In the genomic region with DNA sequence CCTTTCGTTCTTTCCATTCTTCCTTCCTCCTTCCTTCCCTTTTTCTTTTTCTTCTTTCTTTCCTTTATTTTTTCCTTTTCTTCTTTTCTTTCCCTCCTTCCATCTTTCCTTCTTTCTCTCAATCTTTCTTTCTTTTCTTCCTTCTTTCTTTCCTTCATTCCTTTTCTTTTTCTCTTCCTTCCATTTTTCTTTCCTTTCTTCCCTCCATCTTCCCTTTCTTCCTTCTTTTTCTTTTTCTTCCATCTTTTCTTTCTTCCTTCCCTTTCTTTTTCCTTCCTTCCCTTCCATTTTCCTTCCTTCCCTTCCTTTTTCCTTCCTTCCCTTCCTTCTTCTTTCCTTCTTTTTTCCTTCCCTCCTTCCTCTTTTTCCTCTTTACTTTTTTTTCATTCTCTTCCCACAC, we compare ENCODE assay signal across 29 cellular contexts.
"Had no signal": no experiment of that assay in that cellular context is flagged by ENCODE, and none has a peak within 500 bp of the region (broad histone marks: within the 10 kb centered on the region; RNA-seq: fewer than 3 reads in every experiment).

No MANE protein-coding gene starts in this region.

- H3K79me2 ChIP-seq: hepatocyte had no signal

- H3K27me3 Mint-ChIP-seq: dendritic cell treated with granulocyte-macrophage colony-stimulating factor and Interleukin-4, amounts not matched to agents 40 ng/mL and 50 ng/mL, for 4 days had no signal

- H3K4me3 ChIP-seq: colonic mucosa, gastroesophageal sphincter, heart left ventricle, hepatocyte, lower lobe of right lung, mucosa of descending colon had no signal

- FAIRE-seq: endometrium, frontal cortex, kidney had no signal

- H3K27ac ChIP-seq: colonic mucosa, epithelial cell of prostate, foreskin keratinocyte, gastroesophageal sphincter, heart left ventricle, hepatocyte, lower lobe of right lung had no signal

- H3K36me3 Mint-ChIP-seq: mesothelial cell of epicardium had no signal

- H3K4me3 Mint-ChIP-seq: dendritic cell treated with granulocyte-macrophage colony-stimulating factor and Interleukin-4, amounts not matched to agents 40 ng/mL and 50 ng/mL, for 4 days; effector memory CD8-positive, alpha-beta T cell; endodermal cell; immature natural killer cell; mesothelial cell of epicardium; naive thymus-derived CD8-positive, alpha-beta T cell had no signal

- H2AFZ ChIP-seq: hepatocyte had no signal

- H3K36me3 ChIP-seq: colonic mucosa, gastroesophageal sphincter, heart left ventricle, lower lobe of right lung had no signal

- H3K9me3 ChIP-seq: colonic mucosa, gastroesophageal sphincter, lower lobe of right lung, mucosa of descending colon had no signal

- H3K27ac Mint-ChIP-seq: dendritic cell treated with granulocyte-macrophage colony-stimulating factor and Interleukin-4, amounts not matched to agents 40 ng/mL and 50 ng/mL, for 4 days; effector memory CD8-positive, alpha-beta T cell; endodermal cell; immature natural killer cell; mesothelial cell of epicardium; naive B cell; naive thymus-derived CD8-positive, alpha-beta T cell had no signal

- ATAC-seq: effector memory CD8-positive, alpha-beta T cell; esophagus mucosa; foreskin keratinocyte; gastroesophageal sphincter; heart left ventricle; left colon; left lobe of liver; left ventricle myocardium superior; lower lobe of right lung; mucosa of descending colon; naive thymus-derived CD8-positive, alpha-beta T cell had no signal

- H3K4me1 ChIP-seq: colonic mucosa, foreskin keratinocyte, gastroesophageal sphincter, heart left ventricle, lower lobe of right lung had no signal

- DNase-seq: colonic mucosa; cortex of kidney; effector CD8-positive, alpha-beta T cell; effector memory CD8-positive, alpha-beta T cell; endodermal cell; erythroblast; foreskin keratinocyte; heart left ventricle; hypothalamus; immature natural killer cell; islet precursor cell; kidney; kidney glomerular epithelial cell; left colon; left ventricle myocardium superior; lower lobe of right lung; mesenchymal stem cell; mucosa of descending colon; naive B cell; naive thymus-derived CD8-positive, alpha-beta T cell had no signal

- H3K27me3 ChIP-seq: colonic mucosa, foreskin keratinocyte, gastroesophageal sphincter, heart left ventricle, hepatocyte had no signal

- H3K4me1 Mint-ChIP-seq: endodermal cell, immature natural killer cell, mesothelial cell of epicardium, naive B cell had no signal

- H3K4me2 ChIP-seq: hepatocyte had no signal
